In genomic region chr3:66253790-66254620, GRCh38 we compare ENCODE assay signal across 9 cellular contexts. TPM values are rescaled to one million over a fixed set of nuclear protein-coding genes. Genes with fewer than 3 reads are reported as not detected.
DNase-seq lines count a peak whose midpoint lies in the region; ATAC-seq, FAIRE-seq and TF ChIP-seq lines count a peak whose summit lies in the region.
"Had no signal": no experiment of that assay in that cellular context is flagged by ENCODE, and none has a peak within 500 bp of the region (broad histone marks: within the 10 kb centered on the region; RNA-seq: fewer than 3 reads in every experiment).

No MANE protein-coding gene starts in this region.

- H3K4me1 Mint-ChIP-seq in astrocyte (ENCODE audit: low read depth, unreplicated experiment) = no peaks in the 10 kb centered on the region
- H3K4me1 Mint-ChIP-seq in activated naive CD4-positive, alpha-beta T cell treated with anti-CD3 and anti-CD28 coated beads for 36 hours (ENCODE audit: low read depth) = no peaks in the 10 kb centered on the region

- H3K4me3 ChIP-seq in astrocyte (ENCODE audit: insufficient read depth, low read depth, low read length) = no peak overlapping the region

- H3K27me3 Mint-ChIP-seq in astrocyte (ENCODE audit: low read depth, unreplicated experiment) = no peaks in the 10 kb centered on the region
- no peaks in the 10 kb centered on the region for H3K27me3 Mint-ChIP-seq in activated naive CD4-positive, alpha-beta T cell treated with anti-CD3 and anti-CD28 coated beads for 36 hours (ENCODE audit: low read depth)
- H3K27me3 Mint-ChIP-seq: naive thymus-derived CD8-positive, alpha-beta T cell had no signal

- no peaks in the 10 kb centered on the region for H3K4me1 ChIP-seq in astrocyte (ENCODE audit: insufficient read depth, low read length)

- no peak overlapping the region for H3K9ac ChIP-seq in astrocyte (ENCODE audit: low read length)

- no peaks in the 10 kb centered on the region for H3K9me3 ChIP-seq in astrocyte (ENCODE audit: insufficient read depth, low read depth, low read length)

- no peaks in the 10 kb centered on the region for H3K36me3 ChIP-seq in astrocyte (ENCODE audit: insufficient read depth, low read length)

- H4K20me1 ChIP-seq in astrocyte (ENCODE audit: insufficient read depth, low read length) = no peaks in the 10 kb centered on the region

- intact Hi-C loops in activated naive CD4-positive, alpha-beta T cell treated with anti-CD3 and anti-CD28 coated beads for 36 hours (cut with micrococcal nuclease) = loop anchor here (1.0 kb wide), 2 partner anchors 562 to 568 kb away; no protein-coding TSS in a partner anchor

- FAIRE-seq in D721Med (lab: Jason Lieb, UNC) = no peak
- FAIRE-seq in astrocyte (lab: Jason Lieb, UNC) = peak; percentile 45

- no peak overlapping the region for H3K4me2 ChIP-seq in astrocyte (ENCODE audit: low read length)

- H3K27ac ChIP-seq in astrocyte (ENCODE audit: low read depth, low read length) = no peak overlapping the region

- H2AFZ ChIP-seq in astrocyte (ENCODE audit: low read depth, low read length) = no peak overlapping the region

- CTCF ChIA-PET in activated naive CD4-positive, alpha-beta T cell treated with anti-CD3 and anti-CD28 coated beads for 36 hours (lab: Charles Lee) = interaction anchor here (0.6 to 2.9 kb wide), 31 partner anchors 9 to 1388 kb away, joined by 3 to 14 read pairs (median 4); no protein-coding TSS in a partner anchor

- TF ChIP-seq CTCF in D721Med (IDR thresholded peaks at IDR 0.05; ENCODE audit: insufficient read depth, missing control alignments) (peak; percentile 70), astrocyte (IDR thresholded peaks at IDR 0.05; ENCODE audit: insufficient read depth, low read depth, low read length) (peak; percentile 66)

- no peak overlapping the region for H3K4me3 Mint-ChIP-seq in astrocyte (ENCODE audit: unreplicated experiment)
- H3K4me3 Mint-ChIP-seq in activated naive CD4-positive, alpha-beta T cell treated with anti-CD3 and anti-CD28 coated beads for 36 hours = no peak overlapping the region
- H3K4me3 Mint-ChIP-seq: naive thymus-derived CD8-positive, alpha-beta T cell had no signal

- H3K36me3 Mint-ChIP-seq in astrocyte (ENCODE audit: low read depth, unreplicated experiment) = no peaks in the 10 kb centered on the region
- H3K36me3 Mint-ChIP-seq in activated naive CD4-positive, alpha-beta T cell treated with anti-CD3 and anti-CD28 coated beads for 36 hours (ENCODE audit: low read depth) = peaks cover 27% of the 10 kb centered on the region

- ATAC-seq in GM19328 (IDR thresholded peaks at IDR 0.05; ENCODE audit: unreplicated experiment) = no peak
- ATAC-seq: naive thymus-derived CD8-positive, alpha-beta T cell had no signal

- no peak overlapping the region for H3K27ac Mint-ChIP-seq in astrocyte (ENCODE audit: unreplicated experiment)
- H3K27ac Mint-ChIP-seq in activated naive CD4-positive, alpha-beta T cell treated with anti-CD3 and anti-CD28 coated beads for 36 hours = no peak overlapping the region

- no peaks in the 10 kb centered on the region for H3K79me2 ChIP-seq in astrocyte (ENCODE audit: insufficient read depth, low read length)

- no peaks in the 10 kb centered on the region for H3K27me3 ChIP-seq in astrocyte (ENCODE audit: insufficient read depth, low read length)

- H3K9me3 Mint-ChIP-seq in astrocyte (ENCODE audit: unreplicated experiment) = no peaks in the 10 kb centered on the region
- no peaks in the 10 kb centered on the region for H3K9me3 Mint-ChIP-seq in activated naive CD4-positive, alpha-beta T cell treated with anti-CD3 and anti-CD28 coated beads for 36 hours
- H3K9me3 Mint-ChIP-seq: naive thymus-derived CD8-positive, alpha-beta T cell had no signal

- DNase-seq in D721Med (ENCODE audit: insufficient read length, low spot score) (no peak), HT-29 (ENCODE audit: low spot score) (peak; percentile 56), astrocyte (ENCODE audit: low read depth) (peak; percentile 22), kidney tubule cell (ENCODE audit: low spot score) (peak; percentile 37), cerebellar nuclear complex (lab: John Stamatoyannopoulos, UW) (no peak)
- no peak for DNase-seq in activated naive CD4-positive, alpha-beta T cell treated with anti-CD3 and anti-CD28 coated beads for 36 hours
- no peak for DNase-seq in activated naive CD4-positive, alpha-beta T cell treated with Interleukin-2 at 50 U/mL for 16 hours

RNA-seq across cellular contexts. Expression of gene SLC25A26, which starts 33.2 kb away (rescaled TPM):
- 11.0 and 17.4 TPM in 2 replicates for total RNA-seq in HT-29 (2014; rRNA removed; shearing (Covaris generic))
- total RNA-seq in astrocyte = 17.9 TPM in 2 replicates
- 10 to 100 TPM; 25.3 to 26.3 TPM for total RNA-seq in activated naive CD4-positive, alpha-beta T cell treated with anti-CD3 and anti-CD28 coated beads for 36 hours

Comparison
In these comparisons a context has a peak if more than half of its experiments do, and no peak if none do; other contexts are left out.
1. DNase-seq: peak in HT-29 (single experiment), astrocyte (single experiment) and kidney tubule cell (single experiment); none in D721Med (single experiment), activated naive CD4-positive, alpha-beta T cell treated with anti-CD3 and anti-CD28 coated beads for 36 hours (single experiment), cerebellar nuclear complex (0 of 2) and activated naive CD4-positive, alpha-beta T cell treated with Interleukin-2 at 50 U/mL for 16 hours (single experiment).